Comparison of ENCODE assay signal across 12 cellular contexts in genomic region chr17:50123649-50124349, GRCh38. TPM values are rescaled to one million over a fixed set of nuclear protein-coding genes. Genes with fewer than 3 reads are reported as not detected.
DNase-seq lines count a peak whose midpoint lies in the region; ATAC-seq, FAIRE-seq and TF ChIP-seq lines count a peak whose summit lies in the region.
"Had no signal": no experiment of that assay in that cellular context is flagged by ENCODE, and none has a peak within 500 bp of the region (broad histone marks: within the 10 kb centered on the region; RNA-seq: fewer than 3 reads in every experiment).

No MANE protein-coding gene starts in this region.

- no peak; the same call in 2 of the 3 replicates for ATAC-seq in SK-N-SH treated with all-trans-retinoic acid at 6 μM for 48 hours
- peak; percentile 54 for ATAC-seq in HepG2
- ATAC-seq in upper lobe of left lung (ENCODE audit: low FRiP score in 2 of 2), result no peak
- ATAC-seq in HG03139 (IDR thresholded peaks at IDR 0.05; ENCODE audit: unreplicated experiment), result no peak

- H3K36me3 ChIP-seq in SK-N-SH (replicated peaks in 1 of 2; ENCODE audit: control insufficient read depth in 1 of 2, insufficient read depth in 2 of 2, low read length in 1 of 2) (no peaks in the 10 kb centered on the region), HepG2 (replicated peaks in 1 of 2; ENCODE audit: control insufficient read depth in 1 of 2, insufficient read depth in 2 of 2, low read length in 2 of 2) (no peaks in the 10 kb centered on the region), upper lobe of left lung (no peaks in the 10 kb centered on the region)

- peak overlapping the region; percentile 52 to 95 (median 76) for H3K27ac Mint-ChIP-seq in brain
- H3K27ac Mint-ChIP-seq: activated naive CD8-positive, alpha-beta T cell; B cell had no signal

- H3K27me3 Mint-ChIP-seq in brain, result peaks cover 2% of the 10 kb centered on the region

- WGBS in SK-N-SH (ENCODE audit: low lambda C conversion rate), result 71% methylated on average over 12 of the region's 12 CpGs
- WGBS in HepG2 (ENCODE audit: low lambda C conversion rate), result 3% methylated on average over 11 of the region's 12 CpGs
- 50 to 57% methylated on average over 12 of the region's 12 CpGs for WGBS in upper lobe of left lung, 2 donors

- peaks cover 58% of the 10 kb centered on the region for H3K4me1 Mint-ChIP-seq in brain

- TF ChIP-seq RAD21 in SK-N-SH (IDR thresholded peaks at IDR 0.05; ENCODE audit: low read length) (no peak), HepG2 (CRISPR knock-in tag; IDR thresholded peaks at IDR 0.05) (no peak)

- TF ChIP-seq CTCF in SK-N-SH (IDR thresholded peaks at IDR 0.05) (no peak), brain (conservative IDR thresholded peaks at IDR 0.05) (no peak), HepG2 (CRISPR knock-in tag; IDR thresholded peaks at IDR 0.05) (no peak), upper lobe of left lung (IDR thresholded peaks at IDR 0.05) (no peak)

- intact Hi-C loops in HepG2 (cut with micrococcal nuclease; ENCODE audit: unreplicated experiment), result no loop called here

- H3K27ac ChIP-seq in SK-N-SH (ENCODE audit: low read depth in 2 of 2, low read length in 1 of 2) (no peak overlapping the region), HepG2 (ENCODE audit: extremely low read length, insufficient read depth, low read length) (no peak overlapping the region), upper lobe of left lung (peak overlapping the region; percentile 37 to 83 (median 52))
- H3K27ac ChIP-seq: HL-60 had no signal

- peak in 1 of 2 experiments; percentile 40; a peak in 1 of 4 replicates for TF ChIP-seq POLR2A in HepG2 (IDR thresholded peaks at IDR 0.05; ENCODE audit: insufficient read depth in 1 of 2, low read depth in 2 of 2, low read length in 2 of 2)
- TF ChIP-seq POLR2A in upper lobe of left lung (IDR thresholded peaks at IDR 0.05), result no peak

- TF ChIP-seq EP300 in SK-N-SH (IDR thresholded peaks at IDR 0.05; ENCODE audit: borderline replicate concordance in 1 of 2, low read depth in 1 of 2, low read length in 1 of 2) (no peak), HepG2 (IDR thresholded peaks at IDR 0.05; ENCODE audit: low read depth in 2 of 2, low read length in 2 of 2) (no peak), HepG2 (CRISPR knock-in tag; IDR thresholded peaks at IDR 0.05; ENCODE audit: borderline replicate concordance) (no peak), upper lobe of left lung (IDR thresholded peaks at IDR 0.05) (no peak)

- BruUV-seq in HepG2 (replicated peaks; lab: Mats Ljungman, UMichigan), result no TSS peak

- H3K9ac ChIP-seq in SK-N-SH, result no peak overlapping the region
- peak overlapping the region; percentile 51; the same call in 1 of the 2 replicates for H3K9ac ChIP-seq in HepG2 (ENCODE audit: insufficient read depth, low read depth, low read length)

- H3K4me2 ChIP-seq in SK-N-SH (no peak overlapping the region), HepG2 (ENCODE audit: low read depth, low read length) (peak overlapping the region; percentile 82)

- H2AFZ ChIP-seq in SK-N-SH (ENCODE audit: low read depth) (no peak overlapping the region), HepG2 (ENCODE audit: low read length) (peak overlapping the region; percentile 39)

- H4K20me1 ChIP-seq in SK-N-SH (ENCODE audit: insufficient read depth) (no peaks in the 10 kb centered on the region), HepG2 (ENCODE audit: insufficient read depth, low read length) (no peaks in the 10 kb centered on the region)

- DNase-seq in SK-N-SH, result peak; percentile 61
- no peak for DNase-seq in HepG2 (ENCODE audit: low spot score)
- no peak for DNase-seq in upper lobe of left lung
- no peak for DNase-seq in DMS114 treated with DMSO at 0.1 percent for 48 hours (lab: John Stamatoyannopoulos, UW; ENCODE audit: unreplicated experiment)
- DNase-seq in activated CD4-positive, CD25-positive, alpha-beta regulatory T cell treated with anti-CD3 and anti-CD28 coated beads, Interleukin-2, amount 50 U/mL, for 72 hours, result no peak
- DNase-seq: NCI-H524 had no signal

- H3K4me1 ChIP-seq in SK-N-SH (ENCODE audit: control insufficient read depth in 1 of 2, insufficient read depth in 2 of 2, low read depth in 1 of 2, low read length in 1 of 2), result peaks cover 0 to 7% of the 10 kb centered on the region in 2 experiments; a peak in 1 of 4 replicates
- peaks cover 40% of the 10 kb centered on the region for H3K4me1 ChIP-seq in HepG2 (ENCODE audit: insufficient read depth, low read length)
- H3K4me1 ChIP-seq in upper lobe of left lung, result peaks cover 19 to 37% (median 25%) of the 10 kb centered on the region in 4 donors

- H3K9me2 ChIP-seq in SK-N-SH, result no peaks in the 10 kb centered on the region

- FAIRE-seq in HepG2 (lab: Jason Lieb, UNC), result no peak

- H3K4me3 Mint-ChIP-seq in brain, result peak overlapping the region in 3 of 5 experiments; percentile 36 to 60 (median 43)
- H3K4me3 Mint-ChIP-seq: activated naive CD8-positive, alpha-beta T cell; B cell had no signal

- CTCF ChIA-PET in SK-N-SH (lab: Yijun Ruan, JAX), result interaction anchor here (0.7 to 11.3 kb wide), 10 partner anchors 10 to 173 kb away, joined by 3 to 116 read pairs (median 5); partner anchors contain the start of gene PDK2
- CTCF ChIA-PET in HepG2 (lab: Yijun Ruan, JAX; ENCODE audit: low intra/inter-chr PET ratio, low total read pairs), result no interaction called here

- no peaks in the 10 kb centered on the region for H3F3A ChIP-seq in SK-N-SH (replicated peaks; ENCODE audit: insufficient read depth)

- H3K9me3 ChIP-seq in SK-N-SH (no peaks in the 10 kb centered on the region), HepG2 (ENCODE audit: low read length) (no peaks in the 10 kb centered on the region), upper lobe of left lung (no peaks in the 10 kb centered on the region)

- H3K4me3 ChIP-seq in SK-N-SH (ENCODE audit: low read depth in 2 of 2, low read length in 1 of 2) (no peak overlapping the region), HepG2 (replicated peaks in 1 of 3; ENCODE audit: insufficient read depth in 1 of 3, low read depth in 2 of 3, low read length in 3 of 3) (peak overlapping the region; percentile 9 to 69 (median 34); a peak in 5 of 6 replicates), upper lobe of left lung (no peak overlapping the region)

- H3K27me3 ChIP-seq in SK-N-SH (ENCODE audit: insufficient read depth), result no peaks in the 10 kb centered on the region
- peaks cover 6 to 45% of the 10 kb centered on the region in 2 experiments for H3K27me3 ChIP-seq in HepG2 (ENCODE audit: control insufficient read depth in 1 of 2, insufficient read depth in 2 of 2, low read length in 2 of 2)
- H3K27me3 ChIP-seq in upper lobe of left lung, result peaks cover 0 to 2% (median 0%) of the 10 kb centered on the region in 4 donors

- POLR2A ChIA-PET in SK-N-SH (lab: Yijun Ruan, JAX) (interaction anchor here (0.7 to 1.0 kb wide), 2 partner anchors 13 to 15 kb away, joined by 3 read pairs; no protein-coding TSS in a partner anchor), HepG2 (lab: Yijun Ruan, JAX) (interaction anchor here (0.5 to 2.2 kb wide), 9 partner anchors 9 to 29 kb away, joined by 3 to 6 read pairs (median 4); no protein-coding TSS in a partner anchor)

- no peaks in the 10 kb centered on the region for H3K79me2 ChIP-seq in SK-N-SH (ENCODE audit: insufficient read depth)
- H3K79me2 ChIP-seq in HepG2 (ENCODE audit: insufficient read depth, low read length), result no peaks in the 10 kb centered on the region

- in situ Hi-C loops in HepG2 (cut with HindIII; ENCODE audit: extremely low pct_ligation_motif_present, low pct_unique_long_range_greater_than_20kb), result no loop called here

- no peaks in the 10 kb centered on the region for H3K9me3 Mint-ChIP-seq in brain

- H3K36me3 Mint-ChIP-seq in brain, result peaks cover 36% of the 10 kb centered on the region
- H3K36me3 Mint-ChIP-seq: activated naive CD8-positive, alpha-beta T cell had no signal

RNA-seq across cellular contexts. Expression of gene SAMD14, which starts 6.2 kb away (rescaled TPM):
- 2.8 and 3.4 TPM in 2 replicates for polyA plus RNA-seq in SK-N-SH (2012; rRNA removed)
- polyA plus RNA-seq in SK-N-SH (2012; cell fraction: cytosol; rRNA removed), result 1.2 and 2.0 TPM in 2 replicates
- polyA plus RNA-seq in SK-N-SH (2012; cell fraction: nucleus; rRNA removed), result 12.4 and 16.5 TPM in 2 replicates
- 24.4 TPM for polyA plus RNA-seq in brain (ENCODE audit: insufficient read depth, low read depth, low replicate concordance)
- total RNA-seq in HepG2 (2016; rRNA removed; fragmentation: Illumina TruSeq; extraction: Trizol), result 0.07 TPM in 1 of 2 replicates, not detected in the other
- 0.18 and 0.20 TPM in 2 replicates for total RNA-seq in HepG2 (2016; cell fraction: cytosol; rRNA removed; fragmentation: Illumina TruSeq; extraction: Trizol; ENCODE audit: low read depth)
- total RNA-seq in HepG2 (2016; cell fraction: insoluble cytoplasmic fraction; rRNA removed; fragmentation: Illumina TruSeq; extraction: Trizol), result 0.04 TPM in 1 of 2 replicates, not detected in the other
- 0.09 and 0.14 TPM in 2 replicates for total RNA-seq in HepG2 (2016; cell fraction: membrane; rRNA removed; fragmentation: Illumina TruSeq; extraction: Trizol)
- total RNA-seq in HepG2 (2016; cell fraction: nucleus; rRNA removed; fragmentation: Illumina TruSeq; extraction: Trizol), result 0.09 TPM in 2 replicates
- polyA plus RNA-seq in HepG2 (2011; rRNA removed), result 0.22 TPM in 1 of 2 replicates, not detected in the other
- 0.01 and 0.04 TPM in 2 replicates for polyA plus RNA-seq in HepG2 (2011; cell fraction: cytosol; rRNA removed)
- polyA plus RNA-seq in HepG2 (2011; cell fraction: nucleus; rRNA removed), result 0.24 and 0.29 TPM in 2 replicates
- polyA plus RNA-seq in HepG2 (2012), result 0.08 and 0.11 TPM in 2 replicates
- polyA plus RNA-seq in HepG2 (2016; cell fraction: cytosol; fragmentation: Illumina TruSeq; extraction: Trizol; ENCODE audit: low read depth), result not detected in 2 replicates
- polyA plus RNA-seq in HepG2 (2016; cell fraction: insoluble cytoplasmic fraction; fragmentation: Illumina TruSeq; extraction: Trizol; ENCODE audit: low read depth), result 0.16 TPM in 1 of 2 replicates, not detected in the other
- polyA plus RNA-seq in HepG2 (2016; cell fraction: membrane; fragmentation: Illumina TruSeq; extraction: Trizol; ENCODE audit: low read depth), result 0.19 TPM in 2 replicates
- polyA plus RNA-seq in HepG2 (2016; cell fraction: nucleus; fragmentation: Illumina TruSeq; extraction: Trizol; ENCODE audit: insufficient read depth, low read depth), result 0.53 TPM in 1 of 2 replicates, not detected in the other
- 0.28 and 0.30 TPM in 2 replicates for polyA minus RNA-seq in HepG2 (2011; rRNA and poly(A)+ RNA removed; ENCODE audit: low replicate concordance)
- 0.09 and 0.20 TPM in 2 replicates for polyA minus RNA-seq in HepG2 (2011; cell fraction: cytosol; rRNA and poly(A)+ RNA removed)
- polyA minus RNA-seq in HepG2 (2011; cell fraction: nucleus; rRNA and poly(A)+ RNA removed), result 0.39 and 0.99 TPM in 2 replicates
- 10 to 100 TPM in 2 of 6 donors, 1 to 10 TPM in 3, under 1 TPM in 1; 0.49 to 16.8 (median 5.6) TPM for total RNA-seq in upper lobe of left lung

RNA-seq across cellular contexts. Expression of gene PPP1R9B, which starts 26.7 kb away (rescaled TPM):
- polyA plus RNA-seq in SK-N-SH (2012; rRNA removed) (26.9 and 35.2 TPM in 2 replicates), brain (ENCODE audit: insufficient read depth, low read depth, low replicate concordance) (53.1 TPM), HepG2 (2011; rRNA removed) (8.7 and 9.4 TPM in 2 replicates)
- polyA plus RNA-seq in SK-N-SH (2012; cell fraction: cytosol; rRNA removed), result 19.8 and 24.9 TPM in 2 replicates
- 65.0 and 65.1 TPM in 2 replicates for polyA plus RNA-seq in SK-N-SH (2012; cell fraction: nucleus; rRNA removed)
- total RNA-seq in HepG2 (2016; rRNA removed; fragmentation: Illumina TruSeq; extraction: Trizol) (11.0 and 15.8 TPM in 2 replicates), upper lobe of left lung (100 to 1,000 TPM in 1 of 6 donors, 10 to 100 TPM in 5; 37.5 to 121 (median 74.7) TPM)
- 1.3 and 1.6 TPM in 2 replicates for total RNA-seq in HepG2 (2016; cell fraction: cytosol; rRNA removed; fragmentation: Illumina TruSeq; extraction: Trizol; ENCODE audit: low read depth)
- total RNA-seq in HepG2 (2016; cell fraction: insoluble cytoplasmic fraction; rRNA removed; fragmentation: Illumina TruSeq; extraction: Trizol), result 8.3 and 16.2 TPM in 2 replicates
- total RNA-seq in HepG2 (2016; cell fraction: membrane; rRNA removed; fragmentation: Illumina TruSeq; extraction: Trizol), result 7.0 and 7.3 TPM in 2 replicates
- 10.9 and 13.5 TPM in 2 replicates for total RNA-seq in HepG2 (2016; cell fraction: nucleus; rRNA removed; fragmentation: Illumina TruSeq; extraction: Trizol)
- polyA plus RNA-seq in HepG2 (2011; cell fraction: cytosol; rRNA removed), result 7.4 and 9.0 TPM in 2 replicates
- 13.1 and 16.4 TPM in 2 replicates for polyA plus RNA-seq in HepG2 (2011; cell fraction: nucleus; rRNA removed)
- polyA plus RNA-seq in HepG2 (2012), result 9.8 and 11.6 TPM in 2 replicates
- polyA plus RNA-seq in HepG2 (2016; cell fraction: cytosol; fragmentation: Illumina TruSeq; extraction: Trizol; ENCODE audit: low read depth), result 1.2 and 1.4 TPM in 2 replicates
- polyA plus RNA-seq in HepG2 (2016; cell fraction: insoluble cytoplasmic fraction; fragmentation: Illumina TruSeq; extraction: Trizol; ENCODE audit: low read depth), result 14.2 and 17.2 TPM in 2 replicates
- 7.2 TPM in 2 replicates for polyA plus RNA-seq in HepG2 (2016; cell fraction: membrane; fragmentation: Illumina TruSeq; extraction: Trizol; ENCODE audit: low read depth)
- polyA plus RNA-seq in HepG2 (2016; cell fraction: nucleus; fragmentation: Illumina TruSeq; extraction: Trizol; ENCODE audit: insufficient read depth, low read depth), result 35.0 and 35.2 TPM in 2 replicates
- 15.4 and 32.3 TPM in 2 replicates for polyA minus RNA-seq in HepG2 (2011; rRNA and poly(A)+ RNA removed; ENCODE audit: low replicate concordance)
- polyA minus RNA-seq in HepG2 (2011; cell fraction: cytosol; rRNA and poly(A)+ RNA removed), result 7.3 and 11.8 TPM in 2 replicates
- polyA minus RNA-seq in HepG2 (2011; cell fraction: nucleus; rRNA and poly(A)+ RNA removed), result 7.8 and 9.3 TPM in 2 replicates

RNA-seq across cellular contexts. Expression of gene PDK2, which starts 28.6 kb away (rescaled TPM):
- polyA plus RNA-seq in SK-N-SH (2012; rRNA removed) (96.1 and 124 TPM in 2 replicates), brain (ENCODE audit: insufficient read depth, low read depth, low replicate concordance) (80.8 TPM), HepG2 (2011; rRNA removed) (59.7 and 66.6 TPM in 2 replicates)
- polyA plus RNA-seq in SK-N-SH (2012; cell fraction: cytosol; rRNA removed), result 41.5 and 62.1 TPM in 2 replicates
- polyA plus RNA-seq in SK-N-SH (2012; cell fraction: nucleus; rRNA removed), result 123 and 147 TPM in 2 replicates
- total RNA-seq in HepG2 (2016; rRNA removed; fragmentation: Illumina TruSeq; extraction: Trizol) (18.5 and 19.2 TPM in 2 replicates), upper lobe of left lung (10 to 100 TPM; 15.7 to 80.7 (median 34.9) TPM)
- 6.4 and 13.9 TPM in 2 replicates for total RNA-seq in HepG2 (2016; cell fraction: cytosol; rRNA removed; fragmentation: Illumina TruSeq; extraction: Trizol; ENCODE audit: low read depth)
- 16.2 and 19.8 TPM in 2 replicates for total RNA-seq in HepG2 (2016; cell fraction: insoluble cytoplasmic fraction; rRNA removed; fragmentation: Illumina TruSeq; extraction: Trizol)
- 10.9 and 11.9 TPM in 2 replicates for total RNA-seq in HepG2 (2016; cell fraction: membrane; rRNA removed; fragmentation: Illumina TruSeq; extraction: Trizol)
- total RNA-seq in HepG2 (2016; cell fraction: nucleus; rRNA removed; fragmentation: Illumina TruSeq; extraction: Trizol), result 10.9 and 12.5 TPM in 2 replicates
- 33.2 and 46.3 TPM in 2 replicates for polyA plus RNA-seq in HepG2 (2011; cell fraction: cytosol; rRNA removed)
- 86.5 and 102 TPM in 2 replicates for polyA plus RNA-seq in HepG2 (2011; cell fraction: nucleus; rRNA removed)
- 17.2 and 27.4 TPM in 2 replicates for polyA plus RNA-seq in HepG2 (2012)
- polyA plus RNA-seq in HepG2 (2016; cell fraction: cytosol; fragmentation: Illumina TruSeq; extraction: Trizol; ENCODE audit: low read depth), result 9.3 and 10.8 TPM in 2 replicates
- polyA plus RNA-seq in HepG2 (2016; cell fraction: insoluble cytoplasmic fraction; fragmentation: Illumina TruSeq; extraction: Trizol; ENCODE audit: low read depth), result 22.3 and 32.8 TPM in 2 replicates
- polyA plus RNA-seq in HepG2 (2016; cell fraction: membrane; fragmentation: Illumina TruSeq; extraction: Trizol; ENCODE audit: low read depth), result 12.0 and 14.3 TPM in 2 replicates
- 21.9 and 24.6 TPM in 2 replicates for polyA plus RNA-seq in HepG2 (2016; cell fraction: nucleus; fragmentation: Illumina TruSeq; extraction: Trizol; ENCODE audit: insufficient read depth, low read depth)
- polyA minus RNA-seq in HepG2 (2011; rRNA and poly(A)+ RNA removed; ENCODE audit: low replicate concordance), result 111 and 113 TPM in 2 replicates
- 22.7 and 28.5 TPM in 2 replicates for polyA minus RNA-seq in HepG2 (2011; cell fraction: cytosol; rRNA and poly(A)+ RNA removed)
- 44.5 and 48.7 TPM in 2 replicates for polyA minus RNA-seq in HepG2 (2011; cell fraction: nucleus; rRNA and poly(A)+ RNA removed)

RNA-seq across cellular contexts. Expression of gene SGCA, which starts 42.0 kb away (rescaled TPM):
- polyA plus RNA-seq in SK-N-SH (2012; rRNA removed) (0.29 TPM in 1 of 2 replicates, not detected in the other), brain (ENCODE audit: insufficient read depth, low read depth, low replicate concordance) (1.6 TPM), HepG2 (2011; rRNA removed) (not detected in 2 replicates)
- polyA plus RNA-seq in SK-N-SH (2012; cell fraction: cytosol; rRNA removed), result 0.04 and 0.07 TPM in 2 replicates
- 0.11 and 0.15 TPM in 2 replicates for polyA plus RNA-seq in SK-N-SH (2012; cell fraction: nucleus; rRNA removed)
- total RNA-seq in HepG2 (2016; rRNA removed; fragmentation: Illumina TruSeq; extraction: Trizol) (not detected in 2 replicates), upper lobe of left lung (10 to 100 TPM in 5 of 6 donors, 1 to 10 TPM in 1; 1.6 to 19.7 (median 14.1) TPM)
- not detected in 2 replicates for total RNA-seq in HepG2 (2016; cell fraction: cytosol; rRNA removed; fragmentation: Illumina TruSeq; extraction: Trizol; ENCODE audit: low read depth)
- total RNA-seq in HepG2 (2016; cell fraction: insoluble cytoplasmic fraction; rRNA removed; fragmentation: Illumina TruSeq; extraction: Trizol), result not detected in 2 replicates
- total RNA-seq in HepG2 (2016; cell fraction: membrane; rRNA removed; fragmentation: Illumina TruSeq; extraction: Trizol), result not detected in 2 replicates
- total RNA-seq in HepG2 (2016; cell fraction: nucleus; rRNA removed; fragmentation: Illumina TruSeq; extraction: Trizol), result not detected in 2 replicates
- not detected in 2 replicates for polyA plus RNA-seq in HepG2 (2011; cell fraction: cytosol; rRNA removed)
- polyA plus RNA-seq in HepG2 (2011; cell fraction: nucleus; rRNA removed), result 0.42 TPM in 1 of 2 replicates, not detected in the other
- polyA plus RNA-seq in HepG2 (2012), result not detected in 2 replicates
- not detected in 2 replicates for polyA plus RNA-seq in HepG2 (2016; cell fraction: cytosol; fragmentation: Illumina TruSeq; extraction: Trizol; ENCODE audit: low read depth)
- not detected in 2 replicates for polyA plus RNA-seq in HepG2 (2016; cell fraction: insoluble cytoplasmic fraction; fragmentation: Illumina TruSeq; extraction: Trizol; ENCODE audit: low read depth)
- not detected in 2 replicates for polyA plus RNA-seq in HepG2 (2016; cell fraction: membrane; fragmentation: Illumina TruSeq; extraction: Trizol; ENCODE audit: low read depth)
- polyA plus RNA-seq in HepG2 (2016; cell fraction: nucleus; fragmentation: Illumina TruSeq; extraction: Trizol; ENCODE audit: insufficient read depth, low read depth), result not detected in 2 replicates
- 0.19 TPM in 1 of 2 replicates, not detected in the other for polyA minus RNA-seq in HepG2 (2011; rRNA and poly(A)+ RNA removed; ENCODE audit: low replicate concordance)
- not detected in 2 replicates for polyA minus RNA-seq in HepG2 (2011; cell fraction: cytosol; rRNA and poly(A)+ RNA removed)
- polyA minus RNA-seq in HepG2 (2011; cell fraction: nucleus; rRNA and poly(A)+ RNA removed), result not detected in 2 replicates

Comparison
In these comparisons a context has a peak if more than half of its experiments do, and no peak if none do; other contexts are left out.
1. H3K27ac ChIP-seq: peak in upper lobe of left lung (4 of 4); none in SK-N-SH (0 of 2) and HepG2 (single experiment).
2. H3K4me3 ChIP-seq: peak in HepG2 (3 of 3); none in SK-N-SH (0 of 2) and upper lobe of left lung (0 of 4).
3. Of the 25 proteins assayed by ChIP-seq in both HepG2 and SK-N-SH: peak only in HepG2: MAX; only in SK-N-SH: none; in both: none; in neither: 24.